12 cellular contexts compared by ENCODE assay signal in the genomic region with DNA sequence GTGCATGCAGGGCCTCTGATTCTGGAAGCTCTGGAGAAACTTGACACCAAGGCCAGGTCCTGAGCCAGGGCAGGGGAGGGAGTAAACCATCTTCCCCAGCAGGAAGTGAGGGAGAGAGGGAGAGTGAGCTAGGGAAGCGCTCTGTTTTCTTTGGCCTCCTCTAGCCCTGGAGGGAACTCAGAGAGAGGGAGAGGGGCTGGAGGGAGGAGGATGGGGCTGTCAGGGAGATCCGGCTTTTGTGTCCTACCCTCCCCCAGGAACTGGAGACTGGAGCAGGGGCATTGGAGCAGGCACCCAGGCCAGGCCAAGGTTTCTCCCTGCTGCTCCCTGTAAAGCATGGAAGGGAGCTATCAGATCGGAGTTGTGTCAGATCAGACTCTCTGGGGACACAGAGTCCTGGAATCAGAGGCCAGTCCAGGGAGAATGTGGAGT. TPM values are rescaled to one million over a fixed set of nuclear protein-coding genes. Genes with fewer than 3 reads are reported as not detected.
DNase-seq lines count a peak whose midpoint lies in the region; ATAC-seq and TF ChIP-seq lines count a peak whose summit lies in the region.
"Had no signal": no experiment of that assay in that cellular context is flagged by ENCODE, and none has a peak within 500 bp of the region (broad histone marks: within the 10 kb centered on the region; RNA-seq: fewer than 3 reads in every experiment).

No MANE protein-coding gene starts in this region.

- H3K27ac ChIP-seq in C4-2B, result peak overlapping the region; percentile 81
- H3K27ac ChIP-seq in RWPE2 (ENCODE audit: poor library complexity, severe bottlenecking), result no peak overlapping the region

- H3K4me3 ChIP-seq in RWPE2 (ENCODE audit: severe bottlenecking) (no peak overlapping the region), fibroblast of villous mesenchyme (ENCODE audit: low read depth, low read length) (no peak overlapping the region)
- H3K4me3 ChIP-seq: thyroid gland had no signal

- H3K36me3 ChIP-seq in RWPE2 (ENCODE audit: low read depth), result no peaks in the 10 kb centered on the region
- H3K36me3 ChIP-seq: thyroid gland had no signal

- H3K9me3 ChIP-seq in RWPE2 (ENCODE audit: severe bottlenecking), result no peaks in the 10 kb centered on the region
- H3K9me3 ChIP-seq: thyroid gland had no signal

- DNase-seq in RWPE2 (ENCODE audit: low spot score) (no peak), fibroblast of villous mesenchyme (ENCODE audit: low read depth) (peak; percentile 50), non-pigmented ciliary epithelial cell (ENCODE audit: low read depth) (peak; percentile 18)
- no peak for DNase-seq in stimulated activated CD4-positive, alpha-beta T cell treated with anti-CD3 and anti-CD28 coated beads, Interleukin-2, amount 100 ng/mL, for 24 hours
- DNase-seq: CD4-positive, alpha-beta T cell; NCI-H1092 had no signal

- no peaks in the 10 kb centered on the region for H3K4me1 ChIP-seq in RWPE2 (ENCODE audit: insufficient read depth, poor library complexity, severe bottlenecking)

- no peaks in the 10 kb centered on the region for H3K27me3 ChIP-seq in RWPE2 (ENCODE audit: insufficient read depth, poor library complexity, severe bottlenecking)
- H3K27me3 ChIP-seq: thyroid gland had no signal

- ATAC-seq in RWPE2 (ENCODE audit: low read depth), result peak; percentile 44; the same call in 1 of the 3 replicates
- ATAC-seq in HG02870 (IDR thresholded peaks at IDR 0.05; ENCODE audit: unreplicated experiment), result no peak
- no peak for ATAC-seq in HG03565 (IDR thresholded peaks at IDR 0.05; ENCODE audit: unreplicated experiment)
- ATAC-seq in GM19397 (IDR thresholded peaks at IDR 0.05; ENCODE audit: unreplicated experiment), result no peak
- ATAC-seq: activated T-helper 17 cell treated with anti-CD3 and anti-CD28 coated beads, Interleukin-2, amount 50 U/mL, for 72 hours had no signal

- TF ChIP-seq CTCF in C4-2B (conservative IDR thresholded peaks at IDR 0.05) (no peak), RWPE2 (IDR thresholded peaks at IDR 0.05; ENCODE audit: poor library complexity, severe bottlenecking) (no peak), fibroblast of villous mesenchyme (IDR thresholded peaks at IDR 0.05; ENCODE audit: insufficient read depth, low read depth, low read length) (no peak)

RNA-seq across cellular contexts. Expression of a gene that starts 22.7 kb away (rescaled TPM):
- 8.2 and 31.2 TPM in 2 replicates for total RNA-seq in fibroblast of villous mesenchyme
- total RNA-seq: activated T-helper 17 cell treated with anti-CD3 and anti-CD28 coated beads, Interleukin-2, amount 50 U/mL, for 72 hours; CD4-positive, alpha-beta T cell had no signal

Comparison
In these comparisons a context has a peak if more than half of its experiments do, and no peak if none do; other contexts are left out.
1. DNase-seq: peak in fibroblast of villous mesenchyme (single experiment) and non-pigmented ciliary epithelial cell (single experiment); none in RWPE2 (single experiment) and stimulated activated CD4-positive, alpha-beta T cell treated with anti-CD3 and anti-CD28 coated beads, Interleukin-2, amount 100 ng/mL, for 24 hours (0 of 2).